ENCODE assay signal across 16 cellular contexts in genomic region chr20:4067600-4068261, GRCh38. TPM values are rescaled to one million over a fixed set of nuclear protein-coding genes. Genes with fewer than 3 reads are reported as not detected.
DNase-seq lines count a peak whose midpoint lies in the region; FAIRE-seq and TF ChIP-seq lines count a peak whose summit lies in the region.
"Had no signal": no experiment of that assay in that cellular context is flagged by ENCODE, and none has a peak within 500 bp of the region (broad histone marks: within the 10 kb centered on the region; RNA-seq: fewer than 3 reads in every experiment).

No MANE protein-coding gene starts in this region.

- H3K36me3 Mint-ChIP-seq in nephron (ENCODE audit: low read depth): no peaks in the 10 kb centered on the region

- H3K27me3 Mint-ChIP-seq in nephron (ENCODE audit: low read depth): peaks cover 6% of the 10 kb centered on the region
- H3K27me3 Mint-ChIP-seq: activated T-cell treated with anti-CD3 and anti-CD28 coated beads, Interleukin-2, amount 50 U/mL, for 24 hours; T-helper 17 cell had no signal

- TF ChIP-seq CTCF in cardiac fibroblast (IDR thresholded peaks at IDR 0.05; ENCODE audit: low read depth, low read length) (no peak), nephron (IDR thresholded peaks at IDR 0.05; ENCODE audit: unreplicated experiment in 3 of 3) (no peak)

- DNase-seq in ELR (ENCODE audit: low read depth) (peak; percentile 88), NCI-H226 (peak; percentile 68), cardiac fibroblast (ENCODE audit: low read depth in 2 of 2) (peak; percentile 51 to 91), NCI-H1092 (lab: John Stamatoyannopoulos, UW) (no peak), GM12891 (ENCODE audit: insufficient read length, low spot score) (no peak), NCI-H446 (lab: John Stamatoyannopoulos, UW) (no peak), hippocampal formation (lab: John Stamatoyannopoulos, UW) (no peak)
- DNase-seq: activated T-cell treated with anti-CD3 and anti-CD28 coated beads, Interleukin-2, amount 50 U/mL, for 24 hours; DND-41; dorsolateral prefrontal cortex; pancreas; T-helper 17 cell; uterus had no signal

- no peak for TF ChIP-seq POLR2A in GM12891 (IDR thresholded peaks at IDR 0.05; ENCODE audit: low read depth, low read length)

- H3K4me3 ChIP-seq in cardiac fibroblast (replicated peaks in 1 of 2; ENCODE audit: low read depth in 2 of 2, low read length in 2 of 2): no peak overlapping the region
- H3K4me3 ChIP-seq: dorsolateral prefrontal cortex, HAP-1, pancreas, uterus had no signal

- FAIRE-seq in GM12891 (lab: Jason Lieb, UNC): no peak
- FAIRE-seq: islet of Langerhans, pancreas had no signal

- peaks cover 2% of the 10 kb centered on the region for H3K9me3 Mint-ChIP-seq in nephron
- H3K9me3 Mint-ChIP-seq: activated T-cell treated with anti-CD3 and anti-CD28 coated beads, Interleukin-2, amount 50 U/mL, for 24 hours had no signal

- peak overlapping the region; percentile 1 to 97 (median 96) for H3K27ac Mint-ChIP-seq in nephron
- H3K27ac Mint-ChIP-seq: activated T-cell treated with anti-CD3 and anti-CD28 coated beads, Interleukin-2, amount 50 U/mL, for 24 hours; T-helper 17 cell had no signal

- peak overlapping the region in 1 of 3 experiments; percentile 7 for H3K4me3 Mint-ChIP-seq in nephron
- H3K4me3 Mint-ChIP-seq: activated T-cell treated with anti-CD3 and anti-CD28 coated beads, Interleukin-2, amount 50 U/mL, for 24 hours; T-helper 17 cell had no signal

- peaks cover 65% of the 10 kb centered on the region for H3K4me1 Mint-ChIP-seq in nephron

TF ChIP-seq in GM12891, 5 proteins besides CTCF, POLR2A, EP300 and RAD21:
- no peak for TF ChIP-seq SPI1 (IDR thresholded peaks at IDR 0.05; ENCODE audit: low read depth, low read length)
- no peak for TF ChIP-seq POLR2AphosphoS5 (IDR thresholded peaks at IDR 0.05; ENCODE audit: low read depth, low read length)
- no peak for TF ChIP-seq PAX5 (IDR thresholded peaks at IDR 0.05; ENCODE audit: insufficient read depth, low read length, severe bottlenecking)
- no peak for TF ChIP-seq POU2F2 (IDR thresholded peaks at IDR 0.05; ENCODE audit: low read depth, low read length)
- no peak for TF ChIP-seq TAF1 (IDR thresholded peaks at IDR 0.05; ENCODE audit: low read depth, low read length)

RNA-seq across cellular contexts. Expression of gene RNF24, which starts 52.4 kb away (rescaled TPM):
- 3.4 TPM for polyA plus RNA-seq in GM12891 (2012; ENCODE audit: low read depth, missing spikeins)

Comparison
In these comparisons a context has a peak if more than half of its experiments do, and no peak if none do; other contexts are left out.
1. DNase-seq: peak in ELR (single experiment), NCI-H226 (single experiment) and cardiac fibroblast (2 of 2); none in NCI-H1092 (single experiment), GM12891 (single experiment), NCI-H446 (0 of 2) and hippocampal formation (0 of 2).